7 cellular contexts compared by ENCODE assay signal in genomic region chr1:151790071-151790939, GRCh38.
DNase-seq lines count a peak whose midpoint lies in the region; ATAC-seq and TF ChIP-seq lines count a peak whose summit lies in the region.

TDRKH (minus strand) TSS chr1:151790500; CDS start chr1:151783022, 7,478 bp downstream.

- DNase-seq in NCI-H1930 (lab: John Stamatoyannopoulos, UW) (peak; percentile 98), T-helper 9 cell (peak; percentile 96), astrocyte of the hippocampus (ENCODE audit: low read depth, low spot score) (peak; percentile 100), hippocampal formation (lab: John Stamatoyannopoulos, UW) (peak; percentile 98 to 99), retina (peak; percentile 98)

- ATAC-seq in GM18505 (IDR thresholded peaks at IDR 0.05; ENCODE audit: unreplicated experiment) (peak; percentile 96), HG02973 (IDR thresholded peaks at IDR 0.05; ENCODE audit: unreplicated experiment) (peak; percentile 95)

- TF ChIP-seq POLR2A in GM18505 (IDR thresholded peaks at IDR 0.05; ENCODE audit: borderline replicate concordance, extremely low read depth, insufficient read depth, insufficient read length), result peak; percentile 62

Comparison
In these comparisons a context has a peak if more than half of its experiments do, and no peak if none do; other contexts are left out.
1. Peak in every context shown above with its lines: DNase-seq and ATAC-seq.